ENCODE assay signal across 16 cellular contexts in the genomic region with DNA sequence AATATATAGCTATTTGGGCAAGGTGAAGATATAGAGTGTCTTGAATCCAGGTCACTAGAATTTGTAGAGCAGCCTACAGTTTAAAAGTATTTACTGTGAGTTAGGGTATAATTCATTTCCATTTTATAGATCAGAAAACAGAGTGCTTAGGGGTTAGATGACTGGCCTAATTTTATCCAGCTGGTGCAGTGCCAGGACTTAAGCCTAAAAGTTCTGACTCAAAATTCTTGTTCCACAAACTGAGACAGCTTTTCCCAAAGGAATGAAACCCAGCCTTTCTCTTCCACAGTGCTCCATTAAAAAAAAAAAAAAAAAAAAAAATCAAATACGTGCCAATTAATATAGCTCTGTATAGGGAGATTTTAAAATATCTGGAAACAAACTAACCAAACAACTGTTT.
"Had no signal": no experiment of that assay in that cellular context is flagged by ENCODE, and none has a peak within 500 bp of the region (broad histone marks: within the 10 kb centered on the region; RNA-seq: fewer than 3 reads in every experiment).

No MANE protein-coding gene starts in this region.

- H3K27ac ChIP-seq: ascending aorta, cardiac muscle cell, left lung, psoas muscle, suprapubic skin had no signal

- H3K4me3 Mint-ChIP-seq: activated CD8-positive, alpha-beta T cell treated with anti-CD3 and anti-CD28 coated beads, Interleukin-2, amount 10 ng/mL, durations not matched to agents 7 days and 5 days; activated T-helper 1 cell treated with anti-CD3 and anti-CD28 coated beads, Interleukin-12 subunit alpha, Interleukin-12 subunit beta, Interleukin-2, Interleukin-4 antibody, amounts not matched to agents 30 ng/mL and 10 ng/mL and 1 ng/mL, durations not matched to agents 14 hours and 24 hours and 36 hours; natural killer cell treated with Interleukin-12 subunit alpha and Interleukin-12 subunit beta and Interleukin-15 and Interleukin-18, amount 100 ng/mL, for 72 hours; type B pancreatic cell had no signal

- H3K4me1 ChIP-seq: ascending aorta had no signal

- H3K4me3 ChIP-seq: ascending aorta, cardiac muscle cell, left lung, psoas muscle, suprapubic skin had no signal

- H3K36me3 Mint-ChIP-seq: natural killer cell treated with Interleukin-12 subunit alpha and Interleukin-12 subunit beta and Interleukin-15 and Interleukin-18, amount 100 ng/mL, for 72 hours had no signal

- H3K27ac Mint-ChIP-seq: activated CD8-positive, alpha-beta T cell treated with anti-CD3 and anti-CD28 coated beads, Interleukin-2, amount 10 ng/mL, durations not matched to agents 7 days and 5 days; activated T-helper 1 cell treated with anti-CD3 and anti-CD28 coated beads, Interleukin-12 subunit alpha, Interleukin-12 subunit beta, Interleukin-2, Interleukin-4 antibody, amounts not matched to agents 30 ng/mL and 10 ng/mL and 1 ng/mL, durations not matched to agents 14 hours and 24 hours and 36 hours; natural killer cell treated with Interleukin-12 subunit alpha and Interleukin-12 subunit beta and Interleukin-15 and Interleukin-18, amount 100 ng/mL, for 72 hours; type B pancreatic cell had no signal

- H3K9me3 Mint-ChIP-seq: activated T-helper 1 cell treated with anti-CD3 and anti-CD28 coated beads, Interleukin-12 subunit alpha, Interleukin-12 subunit beta, Interleukin-2, Interleukin-4 antibody, amounts not matched to agents 30 ng/mL and 10 ng/mL and 1 ng/mL, durations not matched to agents 14 hours and 24 hours and 36 hours; natural killer cell treated with Interleukin-12 subunit alpha and Interleukin-12 subunit beta and Interleukin-15 and Interleukin-18, amount 100 ng/mL, for 72 hours had no signal

- H3K36me3 ChIP-seq: ascending aorta, cardiac muscle cell, left lung, suprapubic skin had no signal

- H3K9me3 ChIP-seq: ascending aorta, left lung, psoas muscle, suprapubic skin had no signal

- H3K27me3 Mint-ChIP-seq: natural killer cell treated with Interleukin-12 subunit alpha and Interleukin-12 subunit beta and Interleukin-15 and Interleukin-18, amount 100 ng/mL, for 72 hours; type B pancreatic cell had no signal

- DNase-seq: activated CD4-positive, alpha-beta T cell treated with anti-CD3 and anti-CD28 coated beads for 4 hours; activated CD8-positive, alpha-beta memory T cell treated with anti-CD3 and anti-CD28 coated beads, Interleukin-2, amount 50 U/mL, for 48 hours; activated CD8-positive, alpha-beta T cell treated with anti-CD3 and anti-CD28 coated beads, Interleukin-2, amount 10 ng/mL, durations not matched to agents 7 days and 5 days; activated naive CD4-positive, alpha-beta T cell; effector CD4-positive, alpha-beta T cell; islet precursor cell; left lung; occipital lobe; psoas muscle; stimulated activated naive CD4-positive, alpha-beta T cell treated with Interleukin-2 at 50 U/mL for 16 hours had no signal

- H3K27me3 ChIP-seq: ascending aorta, left lung, suprapubic skin had no signal
